Comparison of ENCODE assay signal across 1 cellular context in genomic region chr7:97872025-97872669, GRCh38.
TF ChIP-seq lines count a peak whose summit lies in the region.

A gene with protein sequence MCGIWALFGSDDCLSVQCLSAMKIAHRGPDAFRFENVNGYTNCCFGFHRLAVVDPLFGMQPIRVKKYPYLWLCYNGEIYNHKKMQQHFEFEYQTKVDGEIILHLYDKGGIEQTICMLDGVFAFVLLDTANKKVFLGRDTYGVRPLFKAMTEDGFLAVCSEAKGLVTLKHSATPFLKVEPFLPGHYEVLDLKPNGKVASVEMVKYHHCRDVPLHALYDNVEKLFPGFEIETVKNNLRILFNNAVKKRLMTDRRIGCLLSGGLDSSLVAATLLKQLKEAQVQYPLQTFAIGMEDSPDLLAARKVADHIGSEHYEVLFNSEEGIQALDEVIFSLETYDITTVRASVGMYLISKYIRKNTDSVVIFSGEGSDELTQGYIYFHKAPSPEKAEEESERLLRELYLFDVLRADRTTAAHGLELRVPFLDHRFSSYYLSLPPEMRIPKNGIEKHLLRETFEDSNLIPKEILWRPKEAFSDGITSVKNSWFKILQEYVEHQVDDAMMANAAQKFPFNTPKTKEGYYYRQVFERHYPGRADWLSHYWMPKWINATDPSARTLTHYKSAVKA (minus strand): TSS chr7:97872408. CDS start chr7:97869156, 3,252 bp downstream.

TF ChIP-seq in HEK293, 187 proteins besides CTCF, POLR2A, EP300 and RAD21 (continued from another document):
- TF ChIP-seq ZNF280D (tag by site-specific recombination; IDR thresholded peaks at IDR 0.05) (no peak), KLF7 (tag by site-specific recombination; IDR thresholded peaks at IDR 0.05; ENCODE audit: borderline replicate concordance) (0 out of 2 replicates have a peak, but pooled peaks have one; percentile 64), ZNF623 (tag by site-specific recombination; IDR thresholded peaks at IDR 0.05) (no peak), ZNF707 (tag by site-specific recombination; IDR thresholded peaks at IDR 0.05) (no peak), ZNF24 (tag by site-specific recombination; IDR thresholded peaks at IDR 0.05) (0 out of 2 replicates have a peak, but pooled peaks have one; percentile 65), ZNF677 (tag by site-specific recombination; IDR thresholded peaks at IDR 0.05) (no peak), ZNF391 (tag by site-specific recombination; IDR thresholded peaks at IDR 0.05; ENCODE audit: borderline replicate concordance, low read depth) (peak; percentile 36; the same call in 1 of the 2 replicates)
TF ChIP-seq in HEK293: peak in this region for 60.
